1 cellular context compared by ENCODE assay signal in genomic region chr1:204376919-204377799, GRCh38.
TF ChIP-seq lines count a peak whose summit lies in the region.

No MANE protein-coding gene starts in this region.

TF ChIP-seq in IMR-90, 13 proteins besides CTCF, POLR2A, EP300 and RAD21 (continued from another document):
- TF ChIP-seq ELK1 (IDR thresholded peaks at IDR 0.05; ENCODE audit: borderline replicate concordance, low read depth, low read length) (no peak), MXI1 (IDR thresholded peaks at IDR 0.05; ENCODE audit: borderline replicate concordance, low read depth, low read length) (no peak), CEBPB (IDR thresholded peaks at IDR 0.05; ENCODE audit: low read depth, low read length) (no peak), RCOR1 (IDR thresholded peaks at IDR 0.05; ENCODE audit: insufficient replicate concordance, low read length) (no peak)
